ENCODE assay signal across 8 cellular contexts in the genomic region with DNA sequence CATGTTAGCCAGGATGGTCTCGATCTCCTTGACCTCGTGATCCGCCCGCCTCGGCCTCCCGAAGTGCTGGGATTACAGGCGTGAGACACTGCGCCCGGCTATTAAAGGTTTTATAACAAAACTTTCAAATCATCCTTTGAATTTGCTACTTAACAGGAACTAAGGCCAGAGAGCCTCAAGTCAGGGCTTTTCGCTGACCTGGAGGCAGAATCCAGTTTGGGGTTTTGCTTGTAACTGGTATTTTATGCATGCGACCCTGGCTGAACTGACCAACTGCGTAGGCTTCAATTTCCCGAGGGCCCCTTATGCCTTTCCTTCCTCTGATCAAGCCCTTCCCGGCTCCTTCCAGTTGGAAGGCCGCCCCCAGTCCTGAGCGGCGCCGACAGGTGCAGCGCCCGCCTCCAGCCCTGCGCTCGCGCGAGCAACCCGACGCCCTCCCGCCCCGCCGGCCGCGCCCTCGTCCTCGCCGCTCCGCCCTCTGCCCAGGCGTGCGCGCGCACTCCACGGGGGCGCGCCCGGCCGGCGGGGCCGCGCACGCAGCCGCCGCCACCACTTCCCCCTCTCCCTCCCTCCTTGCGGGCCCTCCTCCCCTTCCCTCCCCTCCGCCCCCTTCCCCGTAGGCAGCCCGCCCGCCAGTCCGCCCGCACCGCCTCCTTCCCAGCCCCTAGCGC. TPM values are rescaled to one million over a fixed set of nuclear protein-coding genes. Genes with fewer than 3 reads are reported as not detected.
DNase-seq lines count a peak whose midpoint lies in the region; ATAC-seq and TF ChIP-seq lines count a peak whose summit lies in the region.
"Not testable (repeated sequence)": the region's sequence is repeated elsewhere in the genome, so short reads cannot be mapped to it uniquely, and the experiment has no call there.

A gene with protein sequence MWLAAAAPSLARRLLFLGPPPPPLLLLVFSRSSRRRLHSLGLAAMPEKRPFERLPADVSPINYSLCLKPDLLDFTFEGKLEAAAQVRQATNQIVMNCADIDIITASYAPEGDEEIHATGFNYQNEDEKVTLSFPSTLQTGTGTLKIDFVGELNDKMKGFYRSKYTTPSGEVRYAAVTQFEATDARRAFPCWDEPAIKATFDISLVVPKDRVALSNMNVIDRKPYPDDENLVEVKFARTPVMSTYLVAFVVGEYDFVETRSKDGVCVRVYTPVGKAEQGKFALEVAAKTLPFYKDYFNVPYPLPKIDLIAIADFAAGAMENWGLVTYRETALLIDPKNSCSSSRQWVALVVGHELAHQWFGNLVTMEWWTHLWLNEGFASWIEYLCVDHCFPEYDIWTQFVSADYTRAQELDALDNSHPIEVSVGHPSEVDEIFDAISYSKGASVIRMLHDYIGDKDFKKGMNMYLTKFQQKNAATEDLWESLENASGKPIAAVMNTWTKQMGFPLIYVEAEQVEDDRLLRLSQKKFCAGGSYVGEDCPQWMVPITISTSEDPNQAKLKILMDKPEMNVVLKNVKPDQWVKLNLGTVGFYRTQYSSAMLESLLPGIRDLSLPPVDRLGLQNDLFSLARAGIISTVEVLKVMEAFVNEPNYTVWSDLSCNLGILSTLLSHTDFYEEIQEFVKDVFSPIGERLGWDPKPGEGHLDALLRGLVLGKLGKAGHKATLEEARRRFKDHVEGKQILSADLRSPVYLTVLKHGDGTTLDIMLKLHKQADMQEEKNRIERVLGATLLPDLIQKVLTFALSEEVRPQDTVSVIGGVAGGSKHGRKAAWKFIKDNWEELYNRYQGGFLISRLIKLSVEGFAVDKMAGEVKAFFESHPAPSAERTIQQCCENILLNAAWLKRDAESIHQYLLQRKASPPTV (plus strand): TSS at position 552 of the 671 bp plus-strand sequence. CDS start 193 bp downstream, outside the sequence.

- H3K9me3 ChIP-seq in PC-3 (ENCODE audit: low read length): not testable (repeated sequence)

- H2AFZ ChIP-seq in PC-3 (ENCODE audit: low read length): peak within 1 kb of the TSS; percentile 86

- not testable (repeated sequence) for H3K27me3 ChIP-seq in PC-3 (ENCODE audit: low read length)

- in situ Hi-C loops in Caki2 (cut with HindIII; ENCODE audit: low pct_unique_long_range_greater_than_20kb, low sequenced_read_pairs): not testable (repeated sequence)

- not testable (repeated sequence) for TF ChIP-seq CTCF in PC-3 (conservative IDR thresholded peaks at IDR 0.05; ENCODE audit: low read depth, low read length)

- TSS peak; percentile 97 for BruUV-seq in PC-3 (replicated peaks; lab: Mats Ljungman, UMichigan)

- not testable (repeated sequence) for H3F3A ChIP-seq in PC-3 (ENCODE audit: low read length, unreplicated experiment)

- peak within 1 kb of the TSS; percentile 60 for H3K4me3 ChIP-seq in Jurkat, Clone E6-1 (ENCODE audit: low read length)
- peak within 1 kb of the TSS; percentile 97 for H3K4me3 ChIP-seq in PC-3 (ENCODE audit: low read length)

- H3K27ac ChIP-seq in PC-3 (ENCODE audit: low read length) (peak within 1 kb of the TSS; percentile 84), epithelial cell of prostate (peak within 1 kb of the TSS; percentile 82)

- peaks cover 34% of the 10 kb centered on the region for H3K79me2 ChIP-seq in PC-3 (ENCODE audit: low read length)

- not testable (repeated sequence) for H4K20me1 ChIP-seq in PC-3 (ENCODE audit: low read length)

- CTCF ChIA-PET in PC-3 (lab: Charles Lee): not testable (repeated sequence)

- DNase-seq in Caki2 (ENCODE audit: low read depth) (peak; percentile 87), PC-3 (peak; percentile 95), epithelial cell of prostate (ENCODE audit: low read depth, low spot score) (peak; percentile 46), middle frontal gyrus (ENCODE audit: extremely low spot score, low spot score) (peak; percentile 35)
- peak; percentile 76 for DNase-seq in Jurkat, Clone E6-1 (ENCODE audit: low read depth, low spot score)
- peak; percentile 91 for DNase-seq in activated T-cell treated with anti-CD3 and anti-CD28 coated beads, Interleukin-2, amount 50 U/mL, for 1 hour
- DNase-seq in stimulated activated CD8-positive, alpha-beta memory T cell treated with anti-CD3 and anti-CD28 coated beads, Interleukin-15, amount 100 ng/mL, for 4 hours (ENCODE audit: low read depth in 2 of 2): peak; percentile 87 to 89

- intact Hi-C loops in PC-3 (cut with micrococcal nuclease): not testable (repeated sequence)

- ATAC-seq in GM21576 (IDR thresholded peaks at IDR 0.05; ENCODE audit: unreplicated experiment) (peak; percentile 43), PC-3 (peak; percentile 87)

- not testable (repeated sequence) for H3K36me3 ChIP-seq in PC-3 (ENCODE audit: low read depth, low read length)

- H3K4me1 ChIP-seq in PC-3 (ENCODE audit: insufficient read depth, low read length): not testable (repeated sequence)

- not testable (repeated sequence) for H3K9me2 ChIP-seq in PC-3 (replicated peaks; ENCODE audit: low read length)

- peak within 1 kb of the TSS; percentile 91 for H3K4me2 ChIP-seq in PC-3 (ENCODE audit: low read length)

- POLR2A ChIA-PET in PC-3 (lab: Charles Lee; ENCODE audit: unreplicated experiment): not testable (repeated sequence)

- H3K9ac ChIP-seq in PC-3 (ENCODE audit: low read length): peak within 1 kb of the TSS; percentile 92

RNA-seq across cellular contexts. Expression of the gene that starts here (rescaled TPM):
- 59.0 and 119 TPM in 2 replicates for total RNA-seq in Caki2 (2014; rRNA removed; shearing (Covaris generic); ENCODE audit: low replicate concordance)
- 56.2 TPM for polyA plus RNA-seq in Jurkat, Clone E6-1 (2012; ENCODE audit: insufficient read depth, insufficient read length)
- total RNA-seq in PC-3 (2014; rRNA removed): 112 and 124 TPM in 2 replicates

Comparison
In these comparisons a context has a peak if more than half of its experiments do, and no peak if none do; other contexts are left out.
1. Peak in every context shown above with its lines: DNase-seq, ATAC-seq, H3K4me3 ChIP-seq and H3K27ac ChIP-seq.
2. DNase-seq: peak in every context shown above with its lines; median percentile 95 in PC-3; 91 in activated T-cell treated with anti-CD3 and anti-CD28 coated beads, Interleukin-2, amount 50 U/mL, for 1 hour; 88 in stimulated activated CD8-positive, alpha-beta memory T cell treated with anti-CD3 and anti-CD28 coated beads, Interleukin-15, amount 100 ng/mL, for 4 hours; 87 in Caki2; 76 in Jurkat, Clone E6-1; 46 in epithelial cell of prostate; 35 in middle frontal gyrus.